1 cellular context compared by ENCODE assay signal in the genomic region with DNA sequence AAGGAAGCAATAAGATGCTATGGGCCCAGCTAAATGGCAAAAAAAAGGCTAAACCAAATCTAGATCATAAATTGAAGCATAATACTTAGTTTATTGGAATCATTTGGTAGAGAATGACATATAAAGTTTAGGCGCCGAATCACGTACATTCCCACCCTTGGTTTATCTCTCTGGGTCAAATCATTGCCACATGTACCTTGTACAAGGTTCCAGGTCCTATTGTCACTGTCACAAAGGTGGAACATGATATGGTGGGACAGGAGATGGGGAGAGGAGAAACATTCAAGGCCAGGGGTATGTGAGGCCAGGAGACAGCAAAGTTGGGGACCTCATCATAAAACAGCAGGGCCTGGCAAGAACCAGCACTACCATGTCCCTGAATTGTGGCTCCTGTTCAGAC.
TF ChIP-seq lines count a peak whose summit lies in the region.

No MANE protein-coding gene starts in this region.

TF ChIP-seq in IMR-90, 13 proteins besides CTCF, POLR2A, EP300 and RAD21 (continued from another document):
- TF ChIP-seq, protein P1, sequence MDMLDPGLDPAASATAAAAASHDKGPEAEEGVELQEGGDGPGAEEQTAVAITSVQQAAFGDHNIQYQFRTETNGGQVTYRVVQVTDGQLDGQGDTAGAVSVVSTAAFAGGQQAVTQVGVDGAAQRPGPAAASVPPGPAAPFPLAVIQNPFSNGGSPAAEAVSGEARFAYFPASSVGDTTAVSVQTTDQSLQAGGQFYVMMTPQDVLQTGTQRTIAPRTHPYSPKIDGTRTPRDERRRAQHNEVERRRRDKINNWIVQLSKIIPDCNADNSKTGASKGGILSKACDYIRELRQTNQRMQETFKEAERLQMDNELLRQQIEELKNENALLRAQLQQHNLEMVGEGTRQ (IDR thresholded peaks at IDR 0.05; ENCODE audit: low read depth, low read length): no peak
- TF ChIP-seq MAZ (IDR thresholded peaks at IDR 0.05; ENCODE audit: borderline replicate concordance, low read depth, low read length): no peak
- TF ChIP-seq RCOR1 (IDR thresholded peaks at IDR 0.05; ENCODE audit: insufficient replicate concordance, low read length): no peak
- TF ChIP-seq CHD1 (IDR thresholded peaks at IDR 0.05; ENCODE audit: low read depth, low read length): no peak
- TF ChIP-seq MXI1 (IDR thresholded peaks at IDR 0.05; ENCODE audit: borderline replicate concordance, low read depth, low read length): no peak
